Comparison of ENCODE assay signal across 24 cellular contexts in genomic region chr11:12421386-12421785, GRCh38. TPM values are rescaled to one million over a fixed set of nuclear protein-coding genes. Genes with fewer than 3 reads are reported as not detected.
"Had no signal": no experiment of that assay in that cellular context is flagged by ENCODE, and none has a peak within 500 bp of the region (broad histone marks: within the 10 kb centered on the region; RNA-seq: fewer than 3 reads in every experiment).

No MANE protein-coding gene starts in this region.

- H3K36me3 Mint-ChIP-seq: activated naive CD8-positive, alpha-beta T cell had no signal

- ATAC-seq: activated CD8-positive, alpha-beta T cell treated with anti-CD3 and anti-CD28 coated beads, Interleukin-2, amount 10 ng/mL, durations not matched to agents 7 days and 5 days; activated T-cell treated with anti-CD3 and anti-CD28 coated beads, Interleukin-2, amount 50 U/mL, for 72 hours; left lung; lower lobe of right lung had no signal

- DNase-seq: activated B cell treated with CpG ODN at 0.5 μM for 24 hours; activated CD4-positive, alpha-beta T cell treated with anti-CD3 and anti-CD28 coated beads, Interleukin-2, amount 50 U/mL, for 1 hour; activated CD8-positive, alpha-beta T cell treated with anti-CD3 and anti-CD28 coated beads, Interleukin-2, amount 10 ng/mL, durations not matched to agents 7 days and 5 days; activated naive CD4-positive, alpha-beta T cell; activated T-cell treated with anti-CD3 and anti-CD28 coated beads for 4 hours; activated T-cell treated with anti-CD3 and anti-CD28 coated beads, Interleukin-2, amount 50 U/mL, for 72 hours; anterior cingulate cortex; dermis blood vessel endothelial cell; effector CD4-positive, alpha-beta T cell; glutamatergic neuron; left lung; lower lobe of right lung; mesenchymal stem cell; ovary; spleen; stimulated activated naive CD4-positive, alpha-beta T cell; T-helper 2 cell; testis; transverse colon had no signal

- H3K27ac Mint-ChIP-seq: activated B cell treated with CpG ODN at 0.5 μM for 24 hours; activated CD8-positive, alpha-beta T cell treated with anti-CD3 and anti-CD28 coated beads, Interleukin-2, amount 10 ng/mL, durations not matched to agents 7 days and 5 days; activated naive CD8-positive, alpha-beta T cell; activated T-cell treated with anti-CD3 and anti-CD28 coated beads, Interleukin-2, amount 50 U/mL, for 72 hours; nephron had no signal

- H3K27ac ChIP-seq: epithelial cell of prostate, left lung, lower lobe of right lung, neutrophil, ovary, prostate gland, spleen, testis had no signal

- H3K9me3 Mint-ChIP-seq: activated B cell treated with CpG ODN at 0.5 μM for 24 hours; activated T-cell treated with anti-CD3 and anti-CD28 coated beads, Interleukin-2, amount 50 U/mL, for 72 hours; nephron had no signal

- H3K36me3 ChIP-seq: left lung, lower lobe of right lung, neutrophil, ovary, prostate gland, spleen, transverse colon had no signal

- H3K4me3 ChIP-seq: left lung, lower lobe of right lung, ovary, prostate gland, spleen, testis, transverse colon had no signal

- H3K4me1 ChIP-seq: left lung, spleen, testis had no signal

- H3K27me3 Mint-ChIP-seq: activated naive CD8-positive, alpha-beta T cell had no signal

- H3K27me3 ChIP-seq: left lung, neutrophil, ovary, spleen, testis, transverse colon had no signal

- H3K4me1 Mint-ChIP-seq: activated B cell treated with CpG ODN at 0.5 μM for 24 hours had no signal

- H3K4me3 Mint-ChIP-seq: activated B cell treated with CpG ODN at 0.5 μM for 24 hours; activated CD8-positive, alpha-beta T cell treated with anti-CD3 and anti-CD28 coated beads, Interleukin-2, amount 10 ng/mL, durations not matched to agents 7 days and 5 days; activated naive CD8-positive, alpha-beta T cell; activated T-cell treated with anti-CD3 and anti-CD28 coated beads, Interleukin-2, amount 50 U/mL, for 72 hours; nephron had no signal

- H3K9me3 ChIP-seq: left lung, lower lobe of right lung, neutrophil, prostate gland, spleen, testis, transverse colon had no signal

RNA-seq across cellular contexts. Expression of gene PARVA, which starts 44.0 kb away (rescaled TPM):
- total RNA-seq: activated B cell treated with CpG ODN at 0.5 μM for 24 hours; activated CD8-positive, alpha-beta T cell treated with anti-CD3 and anti-CD28 coated beads, Interleukin-2, amount 10 ng/mL, durations not matched to agents 7 days and 5 days; activated T-cell treated with anti-CD3 and anti-CD28 coated beads, Interleukin-2, amount 50 U/mL, for 72 hours had no signal
